ENCODE assay signal across 8 cellular contexts in genomic region chr7:88217675-88218427, GRCh38. TPM values are rescaled to one million over a fixed set of nuclear protein-coding genes. Genes with fewer than 3 reads are reported as not detected.
DNase-seq lines count a peak whose midpoint lies in the region; ATAC-seq lines count a peak whose summit lies in the region.

No MANE protein-coding gene starts in this region.

- H3K27ac Mint-ChIP-seq in activated CD8-positive, alpha-beta T cell treated with anti-CD3 and anti-CD28 coated beads, Interleukin-2, amount 10 ng/mL, durations not matched to agents 7 days and 5 days: peak overlapping the region; percentile 91

- H3K36me3 Mint-ChIP-seq in activated CD8-positive, alpha-beta T cell treated with anti-CD3 and anti-CD28 coated beads, Interleukin-2, amount 10 ng/mL, durations not matched to agents 7 days and 5 days (ENCODE audit: low read depth): peaks cover 35% of the 10 kb centered on the region

- CTCF ChIA-PET in activated CD8-positive, alpha-beta T cell treated with anti-CD3 and anti-CD28 coated beads, Interleukin-2, amount 10 ng/mL, durations not matched to agents 7 days and 5 days (lab: Charles Lee): interaction anchor here (1.4 to 1.9 kb wide), 2 partner anchors 10 to 48 kb away, joined by 7 read pairs; no protein-coding TSS in a partner anchor

- H3K4me1 ChIP-seq in mesodermal cell (ENCODE audit: control insufficient read depth, insufficient read depth, low read length, poor library complexity, severe bottlenecking): no peaks in the 10 kb centered on the region

- no peak overlapping the region for H3K27ac ChIP-seq in mesodermal cell (ENCODE audit: low read depth, low read length, severe bottlenecking)

- H3K9me3 ChIP-seq in mesodermal cell (ENCODE audit: control insufficient read depth, low read length): no peaks in the 10 kb centered on the region

- H3K4me1 Mint-ChIP-seq in activated CD8-positive, alpha-beta T cell treated with anti-CD3 and anti-CD28 coated beads, Interleukin-2, amount 10 ng/mL, durations not matched to agents 7 days and 5 days (ENCODE audit: low read depth): peaks cover 32% of the 10 kb centered on the region

- H3K4me3 ChIP-seq in GM08714 (ENCODE audit: low read length) (peak overlapping the region; percentile 82), mesodermal cell (ENCODE audit: extremely low read depth, insufficient read depth, low read length, poor library complexity, severe bottlenecking) (peak overlapping the region; percentile 85)

- H3K4me3 Mint-ChIP-seq in activated CD8-positive, alpha-beta T cell treated with anti-CD3 and anti-CD28 coated beads, Interleukin-2, amount 10 ng/mL, durations not matched to agents 7 days and 5 days: peak overlapping the region; percentile 92

- peak; percentile 71 for ATAC-seq in GM21381 (IDR thresholded peaks at IDR 0.05; ENCODE audit: unreplicated experiment)
- peak; percentile 75 for ATAC-seq in HG03558 (IDR thresholded peaks at IDR 0.05; ENCODE audit: extremely low read depth, unreplicated experiment)
- ATAC-seq in activated CD8-positive, alpha-beta T cell treated with anti-CD3 and anti-CD28 coated beads, Interleukin-2, amount 10 ng/mL, durations not matched to agents 7 days and 5 days: no peak

- DNase-seq in activated CD8-positive, alpha-beta T cell treated with anti-CD3 and anti-CD28 coated beads, Interleukin-2, amount 10 ng/mL, durations not matched to agents 7 days and 5 days: peak; percentile 24
- DNase-seq in NCI-H2171 treated with DMSO at 0.1 percent for 48 hours (lab: John Stamatoyannopoulos, UW): no peak
- no peak for DNase-seq in foreskin melanocyte
- no peak for DNase-seq in activated CD4-positive, alpha-beta T cell treated with anti-CD3 and anti-CD28 coated beads, Interleukin-2, amount 50 U/mL, for 48 hours

- H3K9me3 Mint-ChIP-seq in activated CD8-positive, alpha-beta T cell treated with anti-CD3 and anti-CD28 coated beads, Interleukin-2, amount 10 ng/mL, durations not matched to agents 7 days and 5 days (ENCODE audit: insufficient read depth): no peaks in the 10 kb centered on the region

- whole genome bisulfite sequencing in mesodermal cell (ENCODE audit: insufficient coverage in 2 of 2), 2 experiments: 40% methylated on average over 1 of the region's 1 CpG; no CpG with 5 or more reads in 1 of the 2 experiments

- peaks cover 41% of the 10 kb centered on the region for H3K36me3 ChIP-seq in mesodermal cell (ENCODE audit: control insufficient read depth, insufficient read depth, low read length)

- H3K27me3 Mint-ChIP-seq in activated CD8-positive, alpha-beta T cell treated with anti-CD3 and anti-CD28 coated beads, Interleukin-2, amount 10 ng/mL, durations not matched to agents 7 days and 5 days (ENCODE audit: low read depth): no peaks in the 10 kb centered on the region

- POLR2A ChIA-PET in activated CD8-positive, alpha-beta T cell treated with anti-CD3 and anti-CD28 coated beads, Interleukin-2, amount 10 ng/mL, durations not matched to agents 7 days and 5 days (lab: Charles Lee): interaction anchor here (0.9 to 1.1 kb wide), 2 partner anchors 9 to 20 kb away, joined by 3 read pairs; no protein-coding TSS in a partner anchor

RNA-seq across cellular contexts. Expression of gene SRI, which starts 2.0 kb away (rescaled TPM):
- total RNA-seq in activated CD8-positive, alpha-beta T cell treated with anti-CD3 and anti-CD28 coated beads, Interleukin-2, amount 10 ng/mL, durations not matched to agents 7 days and 5 days: 100 to 1,000 TPM; 110 to 117 TPM
- 151 TPM for polyA plus RNA-seq in mesodermal cell (2013, experiment 1 of 2)
- 143 TPM for polyA plus RNA-seq in mesodermal cell (2013, experiment 2 of 2)
